Comparison of ENCODE assay signal across 12 cellular contexts in genomic region chr4:183758006-183758734, GRCh38.
DNase-seq lines count a peak whose midpoint lies in the region; ATAC-seq and TF ChIP-seq lines count a peak whose summit lies in the region.
"Had no signal": no experiment of that assay in that cellular context is flagged by ENCODE, and none has a peak within 500 bp of the region (broad histone marks: within the 10 kb centered on the region; RNA-seq: fewer than 3 reads in every experiment).

No MANE protein-coding gene starts in this region.

- no peaks in the 10 kb centered on the region for H3K9me3 Mint-ChIP-seq in stimulated activated effector memory CD8-positive, alpha-beta T cell treated with anti-CD3 and anti-CD28 coated beads, Interleukin-12 subunit alpha, Interleukin-12 subunit beta, amount 100 ng/mL, for 72 hours
- H3K9me3 Mint-ChIP-seq: activated T-helper 17 cell treated with anti-CD3 and anti-CD28 coated beads, Interleukin-2, amount 50 U/mL, for 72 hours had no signal

- H3K27ac Mint-ChIP-seq in stimulated activated effector memory CD8-positive, alpha-beta T cell treated with anti-CD3 and anti-CD28 coated beads, Interleukin-12 subunit alpha, Interleukin-12 subunit beta, amount 100 ng/mL, for 72 hours: no peak overlapping the region
- H3K27ac Mint-ChIP-seq: activated T-helper 17 cell treated with anti-CD3 and anti-CD28 coated beads, Interleukin-2, amount 50 U/mL, for 72 hours had no signal

- peak; percentile 17 for TF ChIP-seq CTCF in epithelial cell of esophagus (IDR thresholded peaks at IDR 0.05; ENCODE audit: insufficient read depth, low read depth, low read length, missing control alignments)

- ATAC-seq in stimulated activated effector memory CD8-positive, alpha-beta T cell treated with anti-CD3 and anti-CD28 coated beads, Interleukin-12 subunit alpha, Interleukin-12 subunit beta, amount 100 ng/mL, for 72 hours: no peak
- no peak for ATAC-seq in HG03095 (IDR thresholded peaks at IDR 0.05; ENCODE audit: unreplicated experiment)
- ATAC-seq: activated T-helper 17 cell treated with anti-CD3 and anti-CD28 coated beads, Interleukin-2, amount 50 U/mL, for 72 hours had no signal

- H3K4me3 ChIP-seq in epithelial cell of esophagus (ENCODE audit: low read length): no peak overlapping the region
- H3K4me3 ChIP-seq: lung had no signal

- H3K4me3 Mint-ChIP-seq in stimulated activated effector memory CD8-positive, alpha-beta T cell treated with anti-CD3 and anti-CD28 coated beads, Interleukin-12 subunit alpha, Interleukin-12 subunit beta, amount 100 ng/mL, for 72 hours: no peak overlapping the region
- H3K4me3 Mint-ChIP-seq: activated T-helper 17 cell treated with anti-CD3 and anti-CD28 coated beads, Interleukin-2, amount 50 U/mL, for 72 hours had no signal

- H3K36me3 Mint-ChIP-seq in stimulated activated effector memory CD8-positive, alpha-beta T cell treated with anti-CD3 and anti-CD28 coated beads, Interleukin-12 subunit alpha, Interleukin-12 subunit beta, amount 100 ng/mL, for 72 hours: no peaks in the 10 kb centered on the region

- peak; percentile 18 for DNase-seq in activated CD4-positive, alpha-beta T cell treated with anti-CD3 and anti-CD28 coated beads for 48 hours
- DNase-seq in activated CD4-positive, alpha-beta T cell treated with anti-CD3 and anti-CD28 coated beads, Interleukin-2, amount 50 U/mL, for 1 hour: no peak
- DNase-seq in epithelial cell of esophagus (ENCODE audit: low read depth) (no peak), left kidney (ENCODE audit: low read depth, low spot score) (peak; percentile 74), NCI-H2196 treated with DMSO at 0.1 percent for 48 hours (lab: John Stamatoyannopoulos, UW; ENCODE audit: unreplicated experiment) (no peak)
- no peak for DNase-seq in stimulated activated effector memory CD8-positive, alpha-beta T cell treated with anti-CD3 and anti-CD28 coated beads, Interleukin-12 subunit alpha, Interleukin-12 subunit beta, amount 100 ng/mL, for 72 hours (ENCODE audit: low spot score in 2 of 2)
- no peak for DNase-seq in activated CD4-positive, alpha-beta T cell treated with anti-CD3 and anti-CD28 coated beads for 1 hour
- DNase-seq: effector memory CD4-positive, alpha-beta T cell; NCI-H1436 treated with DMSO at 0.1 percent for 48 hours had no signal

- H3K4me1 Mint-ChIP-seq in stimulated activated effector memory CD8-positive, alpha-beta T cell treated with anti-CD3 and anti-CD28 coated beads, Interleukin-12 subunit alpha, Interleukin-12 subunit beta, amount 100 ng/mL, for 72 hours: no peaks in the 10 kb centered on the region
- H3K4me1 Mint-ChIP-seq: activated T-helper 17 cell treated with anti-CD3 and anti-CD28 coated beads, Interleukin-2, amount 50 U/mL, for 72 hours had no signal

Comparison
In these comparisons a context has a peak if more than half of its experiments do, and no peak if none do; other contexts are left out.
1. DNase-seq: peak in activated CD4-positive, alpha-beta T cell treated with anti-CD3 and anti-CD28 coated beads for 48 hours (single experiment) and left kidney (single experiment); none in activated CD4-positive, alpha-beta T cell treated with anti-CD3 and anti-CD28 coated beads, Interleukin-2, amount 50 U/mL, for 1 hour (single experiment), epithelial cell of esophagus (single experiment), stimulated activated effector memory CD8-positive, alpha-beta T cell treated with anti-CD3 and anti-CD28 coated beads, Interleukin-12 subunit alpha, Interleukin-12 subunit beta, amount 100 ng/mL, for 72 hours (0 of 2), NCI-H2196 treated with DMSO at 0.1 percent for 48 hours (single experiment) and activated CD4-positive, alpha-beta T cell treated with anti-CD3 and anti-CD28 coated beads for 1 hour (single experiment).